In the genomic region with DNA sequence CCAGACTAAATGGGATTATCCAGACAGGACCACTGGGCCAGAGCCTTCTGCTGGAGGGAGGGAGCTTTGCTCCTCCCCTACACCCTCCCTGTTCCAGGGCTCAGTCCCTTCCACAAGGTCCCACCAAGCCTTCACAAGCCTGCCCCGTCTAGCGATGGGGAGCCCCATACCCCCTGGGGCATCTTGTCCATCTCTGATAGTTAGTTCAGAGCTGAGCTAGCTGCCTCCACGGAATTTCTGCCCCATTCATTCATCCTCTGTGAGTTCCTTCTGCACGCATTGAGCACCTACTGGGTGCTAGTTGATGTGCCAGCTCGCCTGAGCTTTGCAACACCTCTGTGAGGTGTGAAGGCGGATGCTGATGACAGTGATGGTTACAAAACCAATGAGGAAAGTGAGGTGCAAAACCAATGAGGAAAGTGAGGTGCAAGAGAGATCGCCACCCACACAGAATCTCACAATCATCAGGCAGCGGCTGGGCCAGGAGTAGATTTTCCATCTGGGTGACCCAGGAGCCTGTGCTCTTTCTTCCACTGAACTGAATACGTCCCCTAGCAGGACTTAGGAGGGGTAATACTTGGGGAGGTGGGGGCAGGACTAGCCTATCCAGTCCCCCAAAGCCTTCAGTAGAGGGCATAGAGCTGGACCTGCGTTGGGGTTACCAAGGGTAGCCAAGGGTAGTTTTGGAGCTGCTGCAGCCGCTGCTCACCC, we compare ENCODE assay signal across 8 cellular contexts. TPM values are rescaled to one million over a fixed set of nuclear protein-coding genes. Genes with fewer than 3 reads are reported as not detected.
A peak's percentile ranks its signal among the peaks of the same experiment; 100 is the strongest.
DNase-seq lines count a peak whose midpoint lies in the region; ATAC-seq, FAIRE-seq and TF ChIP-seq lines count a peak whose summit lies in the region.

No MANE protein-coding gene starts in this region.

- no peak for TF ChIP-seq CTCF in CD4-positive, alpha-beta T cell (IDR thresholded peaks at IDR 0.05)
- TF ChIP-seq CTCF in endothelial cell of umbilical vein (IDR thresholded peaks at IDR 0.05; ENCODE audit: extremely low read depth in 1 of 2, insufficient read depth in 1 of 2, low read depth in 1 of 2, low read length in 2 of 2) (no peak), pancreas (IDR thresholded peaks at IDR 0.05) (no peak), foreskin fibroblast (IDR thresholded peaks at IDR 0.05; ENCODE audit: low read depth, low read length) (no peak)

- peak overlapping the region; percentile 62 for H3K4me3 Mint-ChIP-seq in CD4-positive, alpha-beta T cell
- H3K4me3 Mint-ChIP-seq in activated CD4-positive, alpha-beta T cell treated with anti-CD3 and anti-CD28 coated beads, Interleukin-2, amount 10 ng/mL, durations not matched to agents 7 days and 5 days: peak overlapping the region; percentile 20

- ATAC-seq in CD4-positive, alpha-beta T cell (ENCODE audit: poor library complexity): peak; percentile 16
- ATAC-seq in pancreas: no peak
- no peak for ATAC-seq in aorta (ENCODE audit: low FRiP score)
- ATAC-seq in HG02678 (IDR thresholded peaks at IDR 0.05; ENCODE audit: unreplicated experiment): no peak
- ATAC-seq in HG02981 (IDR thresholded peaks at IDR 0.05; ENCODE audit: unreplicated experiment): no peak

- no peaks in the 10 kb centered on the region for H3K9me1 ChIP-seq in endothelial cell of umbilical vein (replicated peaks; ENCODE audit: control insufficient read depth, extremely low read depth, insufficient read depth, low read length)

- peak overlapping the region; percentile 95 for H3K27ac Mint-ChIP-seq in CD4-positive, alpha-beta T cell
- H3K27ac Mint-ChIP-seq in activated CD4-positive, alpha-beta T cell treated with anti-CD3 and anti-CD28 coated beads, Interleukin-2, amount 10 ng/mL, durations not matched to agents 7 days and 5 days: peak overlapping the region; percentile 92

- no peak overlapping the region for H2AFZ ChIP-seq in endothelial cell of umbilical vein (ENCODE audit: low read depth, low read length)

- H3K4me1 ChIP-seq in endothelial cell of umbilical vein (ENCODE audit: control insufficient read depth, extremely low read depth, insufficient read depth, low read length) (peaks cover 76% of the 10 kb centered on the region), pancreas (peaks cover 8 to 15% (median 14%) of the 10 kb centered on the region in 3 donors), aorta (ENCODE audit: control insufficient read depth in 1 of 2, insufficient read depth in 2 of 2, low read length in 2 of 2) (peaks cover 0 to 7% of the 10 kb centered on the region in 2 donors)

- H3K79me2 ChIP-seq in endothelial cell of umbilical vein (ENCODE audit: control insufficient read depth, insufficient read depth, low read length): no peaks in the 10 kb centered on the region

- H3K9ac ChIP-seq in endothelial cell of umbilical vein (replicated peaks; ENCODE audit: extremely low read depth, insufficient read depth, low read length): peak overlapping the region; percentile 90

- dilution Hi-C loops in endothelial cell of umbilical vein (cut with MboI; ENCODE audit: extremely low pct_ligation_motif_present, low sequenced_read_pairs): no loop called here

- DNase-seq in CD4-positive, alpha-beta T cell: peak in 2 of 10 experiments; percentile 23 to 31
- peak; percentile 29 for DNase-seq in activated CD4-positive, alpha-beta T cell treated with anti-CD3 and anti-CD28 coated beads, Interleukin-2, amount 10 ng/mL, durations not matched to agents 7 days and 5 days
- DNase-seq in endothelial cell of umbilical vein (ENCODE audit: low read depth, low spot score): no peak
- DNase-seq in pancreas: no peak
- DNase-seq in aorta: no peak
- no peak for DNase-seq in foreskin fibroblast

- no peak for FAIRE-seq in endothelial cell of umbilical vein (lab: Jason Lieb, UNC)
- FAIRE-seq in pancreas (lab: Jason Lieb, UNC): no peak

- WGBS in pancreas, 2 donors: 76% methylated on average over 11 of the region's 11 CpGs
- 84 to 85% methylated on average over 11 of the region's 11 CpGs for WGBS in aorta, 2 donors

- H3K4me2 ChIP-seq in endothelial cell of umbilical vein (ENCODE audit: insufficient read depth, low read length): peak overlapping the region; percentile 28

- no peaks in the 10 kb centered on the region for H3K27me3 Mint-ChIP-seq in CD4-positive, alpha-beta T cell
- no peaks in the 10 kb centered on the region for H3K27me3 Mint-ChIP-seq in activated CD4-positive, alpha-beta T cell treated with anti-CD3 and anti-CD28 coated beads, Interleukin-2, amount 10 ng/mL, durations not matched to agents 7 days and 5 days

- H4K20me1 ChIP-seq in endothelial cell of umbilical vein (replicated peaks; ENCODE audit: control insufficient read depth, extremely low read depth, insufficient read depth, low read length): no peaks in the 10 kb centered on the region

- TF ChIP-seq POLR2A in endothelial cell of umbilical vein (IDR thresholded peaks at IDR 0.05; ENCODE audit: low read depth, low read length): no peak

- BruUV-seq in endothelial cell of umbilical vein (replicated peaks; lab: Mats Ljungman, UMichigan): TSS peak; percentile 34

- no peaks in the 10 kb centered on the region for H3K27me3 ChIP-seq in CD4-positive, alpha-beta T cell (ENCODE audit: control insufficient read depth, insufficient read depth, low read length)
- H3K27me3 ChIP-seq in endothelial cell of umbilical vein (ENCODE audit: control insufficient read depth in 2 of 2, insufficient read depth in 2 of 2, low read length in 2 of 2) (no peaks in the 10 kb centered on the region), pancreas (no peaks in the 10 kb centered on the region), aorta (ENCODE audit: control insufficient read depth in 1 of 2, insufficient read depth in 2 of 2, low read length in 1 of 2) (no peaks in the 10 kb centered on the region)

- H3K4me3 ChIP-seq in endothelial cell of umbilical vein (replicated peaks in 1 of 3; ENCODE audit: insufficient read depth in 1 of 3, low read depth in 1 of 3, low read length in 3 of 3) (no peak overlapping the region), pancreas (no peak overlapping the region), aorta (ENCODE audit: low read length in 2 of 2) (no peak overlapping the region), foreskin fibroblast (ENCODE audit: low read depth in 1 of 2, low read length in 2 of 2) (no peak overlapping the region)

- H3K4me1 Mint-ChIP-seq in CD4-positive, alpha-beta T cell (ENCODE audit: low read depth): peaks cover 59% of the 10 kb centered on the region
- H3K4me1 Mint-ChIP-seq in activated CD4-positive, alpha-beta T cell treated with anti-CD3 and anti-CD28 coated beads, Interleukin-2, amount 10 ng/mL, durations not matched to agents 7 days and 5 days: peaks cover 59% of the 10 kb centered on the region

- CTCF ChIA-PET in CD4-positive, alpha-beta T cell (lab: Charles Lee): interaction anchor here (1.1 to 1.8 kb wide), 3 partner anchors 133 to 142 kb away, joined by 3 to 6 read pairs (median 4); no protein-coding TSS in a partner anchor
- CTCF ChIA-PET in activated CD4-positive, alpha-beta T cell treated with anti-CD3 and anti-CD28 coated beads, Interleukin-2, amount 10 ng/mL, durations not matched to agents 7 days and 5 days (lab: Charles Lee): interaction anchor here (0.5 to 2.6 kb wide), 6 partner anchors 9 to 355 kb away, joined by 3 to 10 read pairs (median 3); no protein-coding TSS in a partner anchor
- CTCF ChIA-PET in endothelial cell of umbilical vein (lab: Charles Lee): interaction anchor here (1.0 to 5.9 kb wide), 10 partner anchors 41 to 157 kb away, joined by 3 to 72 read pairs (median 5); no protein-coding TSS in a partner anchor

- no peaks in the 10 kb centered on the region for H3K9me3 ChIP-seq in CD4-positive, alpha-beta T cell (ENCODE audit: control insufficient read depth, low read length)
- H3K9me3 ChIP-seq in endothelial cell of umbilical vein (replicated peaks; ENCODE audit: control insufficient read depth, insufficient read depth, low read length): no peaks in the 10 kb centered on the region
- H3K9me3 ChIP-seq in pancreas: no peaks in the 10 kb centered on the region
- no peaks in the 10 kb centered on the region for H3K9me3 ChIP-seq in aorta (ENCODE audit: control insufficient read depth, low read length)

- POLR2A ChIA-PET in CD4-positive, alpha-beta T cell (lab: Charles Lee): interaction anchor here (0.5 to 9.2 kb wide), 13 partner anchors 21 to 870 kb away, joined by 3 to 163 read pairs (median 3); a partner anchor contains a TSS
- POLR2A ChIA-PET in activated CD4-positive, alpha-beta T cell treated with anti-CD3 and anti-CD28 coated beads, Interleukin-2, amount 10 ng/mL, durations not matched to agents 7 days and 5 days (lab: Charles Lee): interaction anchor here (0.5 kb wide), 1 partner anchor 230 kb away, joined by 8 read pairs; no protein-coding TSS in a partner anchor
- POLR2A ChIA-PET in endothelial cell of umbilical vein (lab: Charles Lee): interaction anchor here (1.0 to 1.5 kb wide), 6 partner anchors 29 to 145 kb away, joined by 3 to 6 read pairs (median 6); a partner anchor contains a TSS

- no peaks in the 10 kb centered on the region for H3K9me3 Mint-ChIP-seq in CD4-positive, alpha-beta T cell
- no peaks in the 10 kb centered on the region for H3K9me3 Mint-ChIP-seq in activated CD4-positive, alpha-beta T cell treated with anti-CD3 and anti-CD28 coated beads, Interleukin-2, amount 10 ng/mL, durations not matched to agents 7 days and 5 days

- intact Hi-C loops in CD4-positive, alpha-beta T cell (cut with DNase I, micrococcal nuclease): loop anchor here in 1 of 2 experiments (5.0 kb wide), 1 partner anchor 68 kb away; a partner anchor contains a TSS
- intact Hi-C loops in endothelial cell of umbilical vein (cut with micrococcal nuclease): loop anchor here (1.0 to 10.0 kb wide), 6 partner anchors 21 to 351 kb away; a partner anchor contains a TSS
- intact Hi-C loops in pancreas (cut with DNase I): loop anchor here (10.0 kb wide), 3 partner anchors 61 to 351 kb away; a partner anchor contains a TSS
- intact Hi-C loops in aorta (cut with DNase I): loop anchor here (5.0 kb wide), 2 partner anchors 353 to 358 kb away; a partner anchor contains a TSS

- H3K36me3 ChIP-seq in endothelial cell of umbilical vein (ENCODE audit: control insufficient read depth in 2 of 2, extremely low read depth in 1 of 2, insufficient read depth in 2 of 2, low read length in 2 of 2): no peaks in the 10 kb centered on the region
- no peaks in the 10 kb centered on the region for H3K36me3 ChIP-seq in pancreas
- no peaks in the 10 kb centered on the region for H3K36me3 ChIP-seq in aorta (ENCODE audit: control insufficient read depth in 1 of 2, insufficient read depth in 2 of 2, low read length in 1 of 2)

- H3K27ac ChIP-seq in CD4-positive, alpha-beta T cell (ENCODE audit: low read depth, low read length): peak overlapping the region; percentile 74
- H3K27ac ChIP-seq in endothelial cell of umbilical vein (ENCODE audit: insufficient read depth, low read depth, low read length) (peak overlapping the region; percentile 99), pancreas (peak overlapping the region; percentile 50 to 80 (median 62)), aorta (ENCODE audit: low read depth in 1 of 2, low read length in 2 of 2) (peak overlapping the region in 1 of 2 donors; percentile 3)

- H3K36me3 Mint-ChIP-seq in CD4-positive, alpha-beta T cell (ENCODE audit: low read depth): no peaks in the 10 kb centered on the region
- H3K36me3 Mint-ChIP-seq in activated CD4-positive, alpha-beta T cell treated with anti-CD3 and anti-CD28 coated beads, Interleukin-2, amount 10 ng/mL, durations not matched to agents 7 days and 5 days (ENCODE audit: low read depth): no peaks in the 10 kb centered on the region

RNA-seq across cellular contexts. Expression of a gene that starts 21.5 kb away (rescaled TPM):
- 10 to 100 TPM; 48.6 to 49.1 TPM for total RNA-seq in CD4-positive, alpha-beta T cell
- 10 to 100 TPM; 14.9 to 16.0 TPM for total RNA-seq in activated CD4-positive, alpha-beta T cell treated with anti-CD3 and anti-CD28 coated beads, Interleukin-2, amount 10 ng/mL, durations not matched to agents 7 days and 5 days
- 5.1 and 7.1 TPM in 2 replicates for total RNA-seq in endothelial cell of umbilical vein
- 3.4 and 4.0 TPM in 2 replicates for polyA plus RNA-seq in endothelial cell of umbilical vein
- polyA plus RNA-seq in endothelial cell of umbilical vein (2011; cell fraction: cytosol; rRNA removed): 1.6 and 2.0 TPM in 2 replicates
- 12.0 and 13.9 TPM in 2 replicates for polyA plus RNA-seq in endothelial cell of umbilical vein (2011; cell fraction: nucleus; rRNA removed)
- polyA plus RNA-seq in endothelial cell of umbilical vein (2012): 1.7 and 1.9 TPM in 2 replicates
- 3.9 and 6.0 TPM in 2 replicates for polyA minus RNA-seq in endothelial cell of umbilical vein
- 2.7 TPM for polyA minus RNA-seq in endothelial cell of umbilical vein (2011; cell fraction: cytosol; rRNA and poly(A)+ RNA removed)
- polyA minus RNA-seq in endothelial cell of umbilical vein (2011; cell fraction: nucleus; rRNA and poly(A)+ RNA removed): 6.1 and 6.7 TPM in 2 replicates
- total RNA-seq in pancreas: 10 to 100 TPM; 17.2 to 28.8 (median 22.3) TPM
- polyA plus RNA-seq in pancreas: 10 to 100 TPM; 28.7 to 44.0 TPM
- total RNA-seq in aorta: 10 to 100 TPM; 90.5 to 93.4 TPM
- polyA plus RNA-seq in aorta: 100 to 1,000 TPM in 1 of 2 donors, 10 to 100 TPM in 1; 74.8 to 110 TPM
